ENCODE assay signal across 18 cellular contexts in genomic region chr11:19284881-19285280, GRCh38. TPM values are rescaled to one million over a fixed set of nuclear protein-coding genes. Genes with fewer than 3 reads are reported as not detected.
DNase-seq lines count a peak whose midpoint lies in the region; ATAC-seq and TF ChIP-seq lines count a peak whose summit lies in the region.
"Had no signal": no experiment of that assay in that cellular context is flagged by ENCODE, and none has a peak within 500 bp of the region (broad histone marks: within the 10 kb centered on the region; RNA-seq: fewer than 3 reads in every experiment).

No MANE protein-coding gene starts in this region.

- no peaks in the 10 kb centered on the region for H3K36me3 Mint-ChIP-seq in natural killer cell treated with Interleukin-12 subunit alpha and Interleukin-12 subunit beta and Interleukin-15 and Interleukin-18, amount 100 ng/mL, for 72 hours
- H3K36me3 Mint-ChIP-seq: CD14-positive monocyte; CD4-positive, alpha-beta memory T cell had no signal

- DNase-seq in ELF-1 (ENCODE audit: low read depth, low spot score): peak; percentile 37
- DNase-seq in NCI-H226: peak; percentile 47
- DNase-seq in islet precursor cell: peak; percentile 78
- DNase-seq in natural killer cell treated with Interleukin-12 subunit alpha and Interleukin-12 subunit beta and Interleukin-15 and Interleukin-18, amount 100 ng/mL, for 72 hours (ENCODE audit: low spot score): no peak
- no peak for DNase-seq in NCI-H82 (lab: John Stamatoyannopoulos, UW)
- no peak for DNase-seq in midbrain (lab: John Stamatoyannopoulos, UW)
- no peak for DNase-seq in lower lobe of right lung
- DNase-seq: 8988T; CD4-positive, alpha-beta memory T cell; DMS153; DMS79; GF-D8; GOT3; H9 had no signal

- no peaks in the 10 kb centered on the region for H3K36me3 ChIP-seq in lower lobe of right lung
- H3K36me3 ChIP-seq: BLaER1 had no signal

- H3K4me1 Mint-ChIP-seq in natural killer cell treated with Interleukin-12 subunit alpha and Interleukin-12 subunit beta and Interleukin-15 and Interleukin-18, amount 100 ng/mL, for 72 hours (ENCODE audit: low read depth in 2 of 2): peaks cover 36 to 39% of the 10 kb centered on the region in 2 donors

- no peak overlapping the region for H3K4me3 ChIP-seq in lower lobe of right lung
- H3K4me3 ChIP-seq: BLaER1 had no signal

- no peaks in the 10 kb centered on the region for H3K9me3 Mint-ChIP-seq in natural killer cell treated with Interleukin-12 subunit alpha and Interleukin-12 subunit beta and Interleukin-15 and Interleukin-18, amount 100 ng/mL, for 72 hours
- H3K9me3 Mint-ChIP-seq: CD14-positive monocyte; CD4-positive, alpha-beta memory T cell; H9 had no signal

- H3K27ac ChIP-seq in lower lobe of right lung: no peak overlapping the region
- H3K27ac ChIP-seq: BLaER1, HL-60 had no signal

- H3K27me3 ChIP-seq in lower lobe of right lung (ENCODE audit: low read depth): no peaks in the 10 kb centered on the region
- H3K27me3 ChIP-seq: BLaER1 had no signal

- no peak overlapping the region for H3K4me3 Mint-ChIP-seq in natural killer cell treated with Interleukin-12 subunit alpha and Interleukin-12 subunit beta and Interleukin-15 and Interleukin-18, amount 100 ng/mL, for 72 hours
- H3K4me3 Mint-ChIP-seq: CD14-positive monocyte; CD4-positive, alpha-beta memory T cell; H9 had no signal

- intact Hi-C loops in lower lobe of right lung (cut with DNase I): no loop called here

- H3K27me3 Mint-ChIP-seq in natural killer cell treated with Interleukin-12 subunit alpha and Interleukin-12 subunit beta and Interleukin-15 and Interleukin-18, amount 100 ng/mL, for 72 hours: no peaks in the 10 kb centered on the region

- peak overlapping the region; percentile 61 to 77 for H3K27ac Mint-ChIP-seq in natural killer cell treated with Interleukin-12 subunit alpha and Interleukin-12 subunit beta and Interleukin-15 and Interleukin-18, amount 100 ng/mL, for 72 hours
- H3K27ac Mint-ChIP-seq: CD14-positive monocyte; CD4-positive, alpha-beta memory T cell; H9 had no signal

- H3K9me3 ChIP-seq in lower lobe of right lung: no peaks in the 10 kb centered on the region
- H3K9me3 ChIP-seq: BLaER1 had no signal

- no peak for ATAC-seq in natural killer cell treated with Interleukin-12 subunit alpha and Interleukin-12 subunit beta and Interleukin-15 and Interleukin-18, amount 100 ng/mL, for 72 hours
- ATAC-seq in GM18511 (IDR thresholded peaks at IDR 0.05; ENCODE audit: unreplicated experiment) (no peak), lower lobe of right lung (no peak)

- TF ChIP-seq CTCF in lower lobe of right lung (IDR thresholded peaks at IDR 0.05): no peak

- H3K4me1 ChIP-seq in lower lobe of right lung: no peaks in the 10 kb centered on the region

RNA-seq across cellular contexts. Expression of gene E2F8, which starts 44.1 kb away (rescaled TPM):
- total RNA-seq in natural killer cell treated with Interleukin-12 subunit alpha and Interleukin-12 subunit beta and Interleukin-15 and Interleukin-18, amount 100 ng/mL, for 72 hours: 10 to 100 TPM; 12.0 to 22.3 TPM
- 0.95 TPM for total RNA-seq in lower lobe of right lung
- total RNA-seq: CD4-positive, alpha-beta memory T cell had no signal

Comparison
In these comparisons a context has a peak if more than half of its experiments do, and no peak if none do; other contexts are left out.
1. DNase-seq: peak in ELF-1 (single experiment), NCI-H226 (single experiment) and islet precursor cell (single experiment); none in natural killer cell treated with Interleukin-12 subunit alpha and Interleukin-12 subunit beta and Interleukin-15 and Interleukin-18, amount 100 ng/mL, for 72 hours (single experiment), NCI-H82 (single experiment), midbrain (single experiment) and lower lobe of right lung (single experiment).